In the genomic region with DNA sequence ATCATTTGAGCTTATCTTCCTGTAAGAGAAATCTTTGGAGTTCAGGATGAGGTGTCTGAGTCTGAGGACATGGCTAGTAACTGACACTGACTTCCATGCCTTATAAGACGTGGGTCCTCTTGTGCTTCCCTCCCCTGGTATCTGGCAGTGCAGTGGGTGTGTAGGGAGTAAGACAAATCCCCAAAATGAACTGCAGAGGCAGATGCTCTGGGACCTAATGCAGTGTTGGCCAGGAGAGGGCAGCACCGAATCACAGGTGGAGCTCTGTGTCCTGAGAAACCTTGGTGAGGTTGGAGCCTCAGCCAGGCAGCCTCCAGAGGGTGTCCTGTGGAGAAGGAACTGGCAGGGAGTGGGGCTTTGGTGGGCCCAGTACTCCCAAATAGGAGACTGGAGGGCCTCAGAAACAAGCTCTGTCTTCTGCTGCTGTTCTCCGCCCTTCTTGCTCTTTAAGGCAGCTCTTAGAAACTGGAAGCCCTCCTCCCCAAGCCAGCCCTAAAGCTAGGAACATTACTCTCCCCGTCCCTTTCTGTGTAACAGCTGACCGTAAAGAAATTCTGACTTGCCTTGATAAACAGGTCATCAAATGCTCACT, we compare ENCODE assay signal across 8 cellular contexts.
DNase-seq lines count a peak whose midpoint lies in the region; ATAC-seq and TF ChIP-seq lines count a peak whose summit lies in the region.
"Not testable (repeated sequence)": the region's sequence is repeated elsewhere in the genome, so short reads cannot be mapped to it uniquely, and the experiment has no call there.

No MANE protein-coding gene starts in this region.

- not testable (repeated sequence) for DNase-seq in AG09309 (ENCODE audit: low read depth); activated CD4-positive, alpha-beta T cell treated with anti-CD3 and anti-CD28 coated beads for 36 hours; fibroblast of pulmonary artery (ENCODE audit: low read depth); naive thymus-derived CD4-positive, alpha-beta T cell

- H3K4me1 Mint-ChIP-seq in activated CD4-positive, alpha-beta T cell treated with anti-CD3 and anti-CD28 coated beads for 36 hours; naive thymus-derived CD4-positive, alpha-beta T cell: not testable (repeated sequence)

- peak; percentile 39 for ATAC-seq in GM18520 (IDR thresholded peaks at IDR 0.05; ENCODE audit: unreplicated experiment)
- peak; percentile 60 for ATAC-seq in GM21526 (IDR thresholded peaks at IDR 0.05; ENCODE audit: low FRiP score, unreplicated experiment)
- ATAC-seq in HG02870 (IDR thresholded peaks at IDR 0.05; ENCODE audit: unreplicated experiment) = peak; percentile 30
- peak; percentile 55 for ATAC-seq in HG03460 (IDR thresholded peaks at IDR 0.05; ENCODE audit: unreplicated experiment)
- ATAC-seq in activated CD4-positive, alpha-beta T cell treated with anti-CD3 and anti-CD28 coated beads for 36 hours = peak; percentile 68
- peak; percentile 31 for ATAC-seq in naive thymus-derived CD4-positive, alpha-beta T cell

- TF ChIP-seq CTCF in AG09309 (IDR thresholded peaks at IDR 0.05; ENCODE audit: control insufficient read depth, insufficient read depth, low read depth, low read length, missing control alignments) = peak; percentile 22
- TF ChIP-seq CTCF in fibroblast of pulmonary artery (IDR thresholded peaks at IDR 0.05; ENCODE audit: low read length, missing control alignments) = peak; percentile 3

- not testable (repeated sequence) for H3K4me1 ChIP-seq in naive thymus-derived CD4-positive, alpha-beta T cell (ENCODE audit: control insufficient read depth in 2 of 2, insufficient read depth in 2 of 2, low read length in 2 of 2)

- not testable (repeated sequence) for H3K36me3 ChIP-seq in naive thymus-derived CD4-positive, alpha-beta T cell (ENCODE audit: control insufficient read depth in 2 of 3, insufficient read depth in 3 of 3, low read length in 3 of 3)

- H3K4me3 Mint-ChIP-seq in activated CD4-positive, alpha-beta T cell treated with anti-CD3 and anti-CD28 coated beads for 36 hours; naive thymus-derived CD4-positive, alpha-beta T cell: not testable (repeated sequence)

- CTCF ChIA-PET in activated CD4-positive, alpha-beta T cell treated with anti-CD3 and anti-CD28 coated beads for 36 hours (lab: Charles Lee) = interaction anchor here (0.6 to 3.0 kb wide), 8 partner anchors 9 to 1071 kb away, joined by 3 to 13 read pairs (median 3); no protein-coding TSS in a partner anchor
- CTCF ChIA-PET in naive thymus-derived CD4-positive, alpha-beta T cell (lab: Charles Lee) = not testable (repeated sequence)

- not testable (repeated sequence) for H3K4me3 ChIP-seq in AG09309 (ENCODE audit: control insufficient read depth, low read depth, low read length); fibroblast of pulmonary artery (replicated peaks; ENCODE audit: low read depth, low read length); naive thymus-derived CD4-positive, alpha-beta T cell (ENCODE audit: low read length)

- H3K9me3 ChIP-seq in naive thymus-derived CD4-positive, alpha-beta T cell (ENCODE audit: control insufficient read depth in 2 of 3, low read length in 3 of 3) = not testable (repeated sequence)

- not testable (repeated sequence) for H3K27me3 Mint-ChIP-seq in activated CD4-positive, alpha-beta T cell treated with anti-CD3 and anti-CD28 coated beads for 36 hours; naive thymus-derived CD4-positive, alpha-beta T cell

- not testable (repeated sequence) for H3K36me3 Mint-ChIP-seq in activated CD4-positive, alpha-beta T cell treated with anti-CD3 and anti-CD28 coated beads for 36 hours (ENCODE audit: low read depth); naive thymus-derived CD4-positive, alpha-beta T cell

- POLR2A ChIA-PET in activated CD4-positive, alpha-beta T cell treated with anti-CD3 and anti-CD28 coated beads for 36 hours (lab: Charles Lee); naive thymus-derived CD4-positive, alpha-beta T cell (lab: Charles Lee): not testable (repeated sequence)

- H3K27me3 ChIP-seq in naive thymus-derived CD4-positive, alpha-beta T cell (ENCODE audit: control insufficient read depth in 2 of 2, insufficient read depth in 2 of 2, low read length in 2 of 2) = not testable (repeated sequence)

- H3K27ac ChIP-seq in naive thymus-derived CD4-positive, alpha-beta T cell (ENCODE audit: low read depth, low read length) = not testable (repeated sequence)

- H3K9me3 Mint-ChIP-seq in activated CD4-positive, alpha-beta T cell treated with anti-CD3 and anti-CD28 coated beads for 36 hours (ENCODE audit: low read depth); naive thymus-derived CD4-positive, alpha-beta T cell: not testable (repeated sequence)

- H3K27ac Mint-ChIP-seq in activated CD4-positive, alpha-beta T cell treated with anti-CD3 and anti-CD28 coated beads for 36 hours; naive thymus-derived CD4-positive, alpha-beta T cell: not testable (repeated sequence)

- intact Hi-C loops in activated CD4-positive, alpha-beta T cell treated with anti-CD3 and anti-CD28 coated beads for 36 hours (cut with DNase I, micrococcal nuclease); naive thymus-derived CD4-positive, alpha-beta T cell (cut with micrococcal nuclease): not testable (repeated sequence)
